16 cellular contexts compared by ENCODE assay signal in genomic region chr7:36763084-36763807, GRCh38. TPM values are rescaled to one million over a fixed set of nuclear protein-coding genes. Genes with fewer than 3 reads are reported as not detected.
A peak's percentile ranks its signal among the peaks of the same experiment; 100 is the strongest.
DNase-seq lines count a peak whose midpoint lies in the region; ATAC-seq and TF ChIP-seq lines count a peak whose summit lies in the region.
"Had no signal": no experiment of that assay in that cellular context is flagged by ENCODE, and none has a peak within 500 bp of the region (broad histone marks: within the 10 kb centered on the region; RNA-seq: fewer than 3 reads in every experiment).

No MANE protein-coding gene starts in this region.

- ATAC-seq in HG03354 (IDR thresholded peaks at IDR 0.05; ENCODE audit: poor library complexity, severe bottlenecking, unreplicated experiment) = no peak

- H2AFZ ChIP-seq in mesenchymal stem cell (ENCODE audit: low read depth, low read length) = no peak overlapping the region
- H2AFZ ChIP-seq: PC-9 had no signal

- H2BK120ac ChIP-seq in mesenchymal stem cell (ENCODE audit: low read depth, low read length) = no peak overlapping the region

- no peak overlapping the region for H3K4me3 ChIP-seq in mesenchymal stem cell (ENCODE audit: insufficient read depth in 1 of 2, low read depth in 1 of 2, low read length in 2 of 2)
- H3K4me3 ChIP-seq: PC-9, thyroid gland had no signal

- H4K8ac ChIP-seq in mesenchymal stem cell (ENCODE audit: low read length) = no peak overlapping the region

- no peak overlapping the region for H3K18ac ChIP-seq in mesenchymal stem cell (ENCODE audit: low read depth in 1 of 2, low read length in 2 of 2)

- no peaks in the 10 kb centered on the region for H3K27me3 ChIP-seq in mesenchymal stem cell (ENCODE audit: control insufficient read depth in 1 of 2, insufficient read depth in 1 of 2, low read length in 2 of 2)
- H3K27me3 ChIP-seq: thyroid gland had no signal

- H4K91ac ChIP-seq in mesenchymal stem cell (ENCODE audit: low read length) = no peak overlapping the region

- DNase-seq in ELF-1 (ENCODE audit: low read depth, low spot score) (peak; percentile 47), HK-2 (ENCODE audit: unreplicated experiment) (peak; percentile 12), astrocyte of the hippocampus (ENCODE audit: low read depth, low spot score) (peak; percentile 69), mesenchymal stem cell (peak; percentile 34), KG1 (lab: John Stamatoyannopoulos, UW) (no peak), erythroblast (lab: John Stamatoyannopoulos, UW) (no peak)
- DNase-seq: cerebellar nuclear complex, DND-41, Kasumi-1, NCI-H1436, NCI-H510A, occipital lobe, PC-9, thyroid gland, WERI-Rb-1 had no signal

- no peak overlapping the region for H3K14ac ChIP-seq in mesenchymal stem cell (ENCODE audit: low read length in 2 of 2)

- H2BK5ac ChIP-seq in mesenchymal stem cell (ENCODE audit: low read depth, low read length, poor library complexity, severe bottlenecking) = no peak overlapping the region

- no peak for TF ChIP-seq POLR2A in erythroblast (IDR thresholded peaks at IDR 0.05; ENCODE audit: low read length)

- H3K4me1 ChIP-seq in mesenchymal stem cell (ENCODE audit: control insufficient read depth, insufficient read depth, low read depth, low read length) = peaks cover 3% of the 10 kb centered on the region
- H3K4me1 ChIP-seq: thyroid gland had no signal

- H3K27ac ChIP-seq in mesenchymal stem cell (ENCODE audit: low read length, poor library complexity, severe bottlenecking) = no peak overlapping the region
- H3K27ac ChIP-seq: PC-9, thyroid gland, WERI-Rb-1 had no signal

- H3K9ac ChIP-seq in mesenchymal stem cell (ENCODE audit: low read length) = no peak overlapping the region

- 75% methylated on average over 9 of the region's 11 CpGs for WGBS in mesenchymal stem cell

- H3K36me3 ChIP-seq in mesenchymal stem cell (ENCODE audit: control insufficient read depth in 1 of 2, insufficient read depth in 2 of 2, low read depth in 1 of 2, low read length in 2 of 2) = no peaks in the 10 kb centered on the region
- H3K36me3 ChIP-seq: thyroid gland, WERI-Rb-1 had no signal

- H3K4ac ChIP-seq in mesenchymal stem cell (ENCODE audit: low read depth in 1 of 2, low read length in 2 of 2) = no peak overlapping the region

- H2BK15ac ChIP-seq in mesenchymal stem cell (ENCODE audit: low read depth, poor library complexity, severe bottlenecking) = no peak overlapping the region

- no peaks in the 10 kb centered on the region for H3K79me1 ChIP-seq in mesenchymal stem cell (replicated peaks; ENCODE audit: low read length, poor library complexity, severe bottlenecking)

- H2BK12ac ChIP-seq in mesenchymal stem cell (ENCODE audit: low read length in 2 of 2) = no peak overlapping the region

- H2AK5ac ChIP-seq in mesenchymal stem cell (ENCODE audit: low read length, severe bottlenecking) = no peak overlapping the region

- peaks cover 4% of the 10 kb centered on the region for H3K9me3 ChIP-seq in mesenchymal stem cell (ENCODE audit: control insufficient read depth, low read length)
- H3K9me3 ChIP-seq: thyroid gland had no signal

- H3K4me2 ChIP-seq in mesenchymal stem cell (ENCODE audit: low read length, poor library complexity, severe bottlenecking) = no peak overlapping the region
- H3K4me2 ChIP-seq: PC-9 had no signal

- H3K23ac ChIP-seq in mesenchymal stem cell (ENCODE audit: low read length in 2 of 2) = no peak overlapping the region

RNA-seq across cellular contexts. Expression of gene AOAH, which starts 39.0 kb away (rescaled TPM):
- not detected for polyA plus RNA-seq in mesenchymal stem cell (2013, experiment 1 of 2)
- not detected for polyA plus RNA-seq in mesenchymal stem cell (2013, experiment 2 of 2)

Comparison
In these comparisons a context has a peak if more than half of its experiments do, and no peak if none do; other contexts are left out.
1. DNase-seq: peak in ELF-1 (single experiment), HK-2 (single experiment), astrocyte of the hippocampus (single experiment) and mesenchymal stem cell (single experiment); none in KG1 (single experiment) and erythroblast (0 of 2).